In genomic region chr11:117010808-117011540, GRCh38 we compare ENCODE assay signal across 1 cellular context.
TF ChIP-seq lines count a peak whose summit lies in the region.

No MANE protein-coding gene starts in this region.

TF ChIP-seq in HEK293, 187 proteins besides CTCF, POLR2A, EP300 and RAD21 (continued from another document):
- TF ChIP-seq ZBTB17 (tag by site-specific recombination; IDR thresholded peaks at IDR 0.05): peak; percentile 85
